1 cellular context compared by ENCODE assay signal in genomic region chr9:29078063-29078660, GRCh38.
TF ChIP-seq lines count a peak whose summit lies in the region.

No MANE protein-coding gene starts in this region.

TF ChIP-seq in GM23338, 12 proteins besides CTCF, POLR2A, EP300 and RAD21:
- no peak for TF ChIP-seq ZNF462 (CRISPR knock-in tag; IDR thresholded peaks at IDR 0.05)
- TF ChIP-seq ETS1 (IDR thresholded peaks at IDR 0.05) = no peak
- no peak for TF ChIP-seq ZNF331 (CRISPR knock-in tag; IDR thresholded peaks at IDR 0.05; ENCODE audit: low read depth)
- TF ChIP-seq ZNF114 (CRISPR knock-in tag; IDR thresholded peaks at IDR 0.05) = no peak
- no peak for TF ChIP-seq EZH2 (IDR thresholded peaks at IDR 0.05; ENCODE audit: low read depth, unreplicated experiment)
- TF ChIP-seq NANOG (IDR thresholded peaks at IDR 0.05; ENCODE audit: borderline replicate concordance) = no peak
- TF ChIP-seq EZH2phosphoT487 (IDR thresholded peaks at IDR 0.05; ENCODE audit: unreplicated experiment) = no peak
- TF ChIP-seq POLR2AphosphoS5 (IDR thresholded peaks at IDR 0.05; ENCODE audit: low read depth) = no peak
- TF ChIP-seq CREB1 (CRISPR knock-in tag; IDR thresholded peaks at IDR 0.05; ENCODE audit: low read depth) = no peak
- no peak for TF ChIP-seq STAT1 (IDR thresholded peaks at IDR 0.05; ENCODE audit: unreplicated experiment)
- no peak for TF ChIP-seq JUNB (IDR thresholded peaks at IDR 0.05; ENCODE audit: unreplicated experiment)
- no peak for TF ChIP-seq REST (IDR thresholded peaks at IDR 0.05; ENCODE audit: unreplicated experiment)
TF ChIP-seq in GM23338: peak in this region for 0.
